ENCODE assay signal across 19 cellular contexts in the genomic region with DNA sequence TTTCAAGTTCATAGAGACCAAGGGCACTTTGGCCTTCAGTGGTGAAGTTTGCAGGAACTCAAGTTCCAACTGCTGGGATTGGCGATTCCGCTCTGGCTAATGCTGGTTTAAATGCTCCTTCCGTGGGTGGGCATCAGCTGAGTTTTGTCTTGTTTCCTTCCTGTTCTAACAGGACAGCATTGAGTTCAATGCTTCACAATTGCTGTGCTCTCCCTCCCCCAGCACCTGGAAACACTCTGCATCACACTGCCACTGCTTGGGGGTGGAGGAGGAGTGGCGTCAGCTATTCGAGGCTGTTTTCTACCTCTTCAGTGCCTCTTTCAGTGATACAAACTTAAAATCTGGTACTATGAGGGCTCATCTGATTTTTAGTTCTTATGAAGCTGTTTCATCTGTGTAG.
"Had no signal": no experiment of that assay in that cellular context is flagged by ENCODE, and none has a peak within 500 bp of the region (broad histone marks: within the 10 kb centered on the region; RNA-seq: fewer than 3 reads in every experiment).

No MANE protein-coding gene starts in this region.

- H3K4me1 ChIP-seq: parathyroid adenoma, prostate gland, right lobe of liver, suprapubic skin, thyroid gland, uterus had no signal

- H3K9me3 Mint-ChIP-seq: type B pancreatic cell had no signal

- H3K4me1 Mint-ChIP-seq: stimulated activated effector memory CD8-positive, alpha-beta T cell treated with anti-CD3 and anti-CD28 coated beads, Interleukin-12 subunit alpha, Interleukin-12 subunit beta, amount 100 ng/mL, for 72 hours had no signal

- H3K27ac Mint-ChIP-seq: natural killer cell treated with Interleukin-12 subunit alpha and Interleukin-12 subunit beta and Interleukin-15 and Interleukin-18, amount 100 ng/mL, for 72 hours; stimulated activated effector memory CD8-positive, alpha-beta T cell treated with anti-CD3 and anti-CD28 coated beads, Interleukin-12 subunit alpha, Interleukin-12 subunit beta, amount 100 ng/mL, for 72 hours; type B pancreatic cell had no signal

- H3K9me3 ChIP-seq: prostate gland, right lobe of liver, suprapubic skin, thyroid gland, uterus had no signal

- H3K4me3 ChIP-seq: coronary artery, hepatocyte, prostate gland, right lobe of liver, suprapubic skin, thyroid gland, uterus had no signal

- H3K4me3 Mint-ChIP-seq: natural killer cell treated with Interleukin-12 subunit alpha and Interleukin-12 subunit beta and Interleukin-15 and Interleukin-18, amount 100 ng/mL, for 72 hours; stimulated activated effector memory CD8-positive, alpha-beta T cell treated with anti-CD3 and anti-CD28 coated beads, Interleukin-12 subunit alpha, Interleukin-12 subunit beta, amount 100 ng/mL, for 72 hours; type B pancreatic cell had no signal

- H3K9ac ChIP-seq: parathyroid adenoma had no signal

- ATAC-seq: natural killer cell treated with Interleukin-12 subunit alpha and Interleukin-12 subunit beta and Interleukin-15 and Interleukin-18, amount 100 ng/mL, for 72 hours; right lobe of liver; stimulated activated effector memory CD8-positive, alpha-beta T cell treated with anti-CD3 and anti-CD28 coated beads, Interleukin-12 subunit alpha, Interleukin-12 subunit beta, amount 100 ng/mL, for 72 hours; stimulated activated naive CD8-positive, alpha-beta T cell treated with anti-CD3 and anti-CD28 coated beads, Interleukin-15, Interleukin-2, amounts not matched to agents 100 U/mL and 50 U/mL, for 24 hours had no signal

- DNase-seq: effector CD4-positive, alpha-beta T cell; foreskin melanocyte; kidney glomerular epithelial cell; midbrain; occipital lobe; right lobe of liver; stimulated activated CD4-positive, alpha-beta T cell treated with anti-CD3 and anti-CD28 coated beads, Interleukin-4, amount 100 ng/mL, for 1 hour; stimulated activated CD8-positive, alpha-beta memory T cell treated with anti-CD3 and anti-CD28 coated beads, Interleukin-4, amount 100 ng/mL, for 48 hours; stimulated activated naive CD8-positive, alpha-beta T cell treated with anti-CD3 and anti-CD28 coated beads, Interleukin-15, Interleukin-2, amounts not matched to agents 100 U/mL and 50 U/mL, for 24 hours; thyroid gland; uterus had no signal

- H3K27me3 ChIP-seq: hepatocyte, right lobe of liver, suprapubic skin, thyroid gland, uterus had no signal

- H3K27ac ChIP-seq: coronary artery, hepatocyte, parathyroid adenoma, prostate gland, right lobe of liver, suprapubic skin, thyroid gland, uterus had no signal

- H3K27me3 Mint-ChIP-seq: natural killer cell treated with Interleukin-12 subunit alpha and Interleukin-12 subunit beta and Interleukin-15 and Interleukin-18, amount 100 ng/mL, for 72 hours; type B pancreatic cell had no signal

- H3K36me3 ChIP-seq: prostate gland, right lobe of liver, suprapubic skin, thyroid gland, uterus had no signal

- H3K36me3 Mint-ChIP-seq: natural killer cell treated with Interleukin-12 subunit alpha and Interleukin-12 subunit beta and Interleukin-15 and Interleukin-18, amount 100 ng/mL, for 72 hours; stimulated activated effector memory CD8-positive, alpha-beta T cell treated with anti-CD3 and anti-CD28 coated beads, Interleukin-12 subunit alpha, Interleukin-12 subunit beta, amount 100 ng/mL, for 72 hours; type B pancreatic cell had no signal
